1 cellular context compared by ENCODE assay signal in genomic region chr9:134068742-134069535, GRCh38.
TF ChIP-seq lines count a peak whose summit lies in the region.

No MANE protein-coding gene starts in this region.

TF ChIP-seq in H1, 55 proteins besides CTCF, POLR2A, EP300 and RAD21:
- no peak for TF ChIP-seq EGR1 (IDR thresholded peaks at IDR 0.05; ENCODE audit: borderline replicate concordance, low read depth, low read length)
- TF ChIP-seq ZNF274 (IDR thresholded peaks at IDR 0.05; ENCODE audit: borderline replicate concordance, extremely low read depth, low read length), result no peak
- TF ChIP-seq KDM4A (IDR thresholded peaks at IDR 0.05; ENCODE audit: low read depth, low read length, severe bottlenecking), result peak; percentile 70
- no peak for TF ChIP-seq TBP (IDR thresholded peaks at IDR 0.05; ENCODE audit: low read depth, low read length)
